2 cellular contexts compared by ENCODE assay signal in the genomic region with DNA sequence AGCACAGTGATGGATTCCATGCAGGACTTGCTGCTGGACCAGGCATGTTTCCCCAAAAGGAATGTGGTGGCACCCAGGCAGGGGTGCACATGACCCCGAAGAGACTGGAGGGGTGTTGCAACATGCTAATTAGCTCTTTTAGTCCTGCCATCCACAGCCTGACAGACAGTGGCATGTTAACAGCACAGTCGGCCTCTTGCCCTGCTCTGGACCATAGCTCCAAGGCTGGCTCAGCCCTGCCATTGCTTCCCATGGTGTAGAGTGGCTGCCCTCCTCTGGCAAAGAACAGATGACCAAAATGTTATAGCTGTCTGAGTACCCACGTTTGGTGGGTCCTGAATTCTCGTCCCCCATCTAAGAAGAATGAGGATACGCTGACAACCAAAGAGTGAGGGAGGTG.
TF ChIP-seq lines count a peak whose summit lies in the region.

No MANE protein-coding gene starts in this region.

TF ChIP-seq in GM23338, 12 proteins besides CTCF, POLR2A, EP300 and RAD21 (continued from another document):
- TF ChIP-seq, protein P1, sequence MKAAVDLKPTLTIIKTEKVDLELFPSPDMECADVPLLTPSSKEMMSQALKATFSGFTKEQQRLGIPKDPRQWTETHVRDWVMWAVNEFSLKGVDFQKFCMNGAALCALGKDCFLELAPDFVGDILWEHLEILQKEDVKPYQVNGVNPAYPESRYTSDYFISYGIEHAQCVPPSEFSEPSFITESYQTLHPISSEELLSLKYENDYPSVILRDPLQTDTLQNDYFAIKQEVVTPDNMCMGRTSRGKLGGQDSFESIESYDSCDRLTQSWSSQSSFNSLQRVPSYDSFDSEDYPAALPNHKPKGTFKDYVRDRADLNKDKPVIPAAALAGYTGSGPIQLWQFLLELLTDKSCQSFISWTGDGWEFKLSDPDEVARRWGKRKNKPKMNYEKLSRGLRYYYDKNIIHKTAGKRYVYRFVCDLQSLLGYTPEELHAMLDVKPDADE (IDR thresholded peaks at IDR 0.05): no peak
- TF ChIP-seq EZH2phosphoT487 (IDR thresholded peaks at IDR 0.05; ENCODE audit: unreplicated experiment) (no peak), ZNF114 (CRISPR knock-in tag; IDR thresholded peaks at IDR 0.05) (no peak), NANOG (IDR thresholded peaks at IDR 0.05; ENCODE audit: borderline replicate concordance) (no peak), JUNB (IDR thresholded peaks at IDR 0.05; ENCODE audit: unreplicated experiment) (no peak), STAT1 (IDR thresholded peaks at IDR 0.05; ENCODE audit: unreplicated experiment) (no peak), EZH2 (IDR thresholded peaks at IDR 0.05; ENCODE audit: low read depth, unreplicated experiment) (no peak), CREB1 (CRISPR knock-in tag; IDR thresholded peaks at IDR 0.05; ENCODE audit: low read depth) (no peak)

TF ChIP-seq in WTC11, 78 proteins besides CTCF, POLR2A, EP300 and RAD21 (continued from another document):
- no peak for TF ChIP-seq ZBTB43 (CRISPR knock-in tag; IDR thresholded peaks at IDR 0.05)
- no peak for TF ChIP-seq ZNF671 (CRISPR knock-in tag; IDR thresholded peaks at IDR 0.05)
- no peak for TF ChIP-seq NR1H2 (CRISPR knock-in tag; IDR thresholded peaks at IDR 0.05)
- no peak for TF ChIP-seq CDX4 (CRISPR knock-in tag; IDR thresholded peaks at IDR 0.05; ENCODE audit: borderline replicate concordance)
